ENCODE assay signal across 10 cellular contexts in the genomic region with DNA sequence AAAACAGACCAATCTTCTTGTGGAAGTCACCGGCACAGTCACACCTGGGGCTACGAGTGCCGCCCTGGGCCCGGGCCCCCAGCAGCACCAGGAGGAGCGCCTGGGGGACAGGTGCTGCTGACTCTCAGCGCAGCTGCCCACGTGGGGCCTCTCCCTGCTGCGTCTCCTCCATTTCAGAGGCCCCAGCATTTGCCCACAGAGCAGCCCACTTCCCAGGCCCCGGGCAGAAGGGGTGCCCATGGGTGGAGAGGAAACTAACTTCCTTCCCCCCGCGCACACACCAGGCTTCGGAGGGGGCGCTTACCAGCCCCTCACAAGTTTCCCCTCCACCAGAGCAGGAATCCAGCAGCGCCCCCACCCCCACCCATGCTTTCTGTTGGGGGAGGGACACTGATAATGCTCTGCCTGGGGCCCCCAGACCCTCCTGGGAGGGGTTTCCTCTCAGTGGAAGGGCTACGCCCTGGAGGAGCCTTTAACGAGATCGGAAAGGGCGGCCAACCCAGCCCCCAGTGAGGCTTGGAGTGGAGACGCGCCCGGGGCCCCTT. TPM values are rescaled to one million over a fixed set of nuclear protein-coding genes. Genes with fewer than 3 reads are reported as not detected.
A peak's percentile ranks its signal among the peaks of the same experiment; 100 is the strongest.
DNase-seq lines count a peak whose midpoint lies in the region; ATAC-seq, FAIRE-seq and TF ChIP-seq lines count a peak whose summit lies in the region.
"Had no signal": no experiment of that assay in that cellular context is flagged by ENCODE, and none has a peak within 500 bp of the region (broad histone marks: within the 10 kb centered on the region; RNA-seq: fewer than 3 reads in every experiment).

No MANE protein-coding gene starts in this region.

- H3K4me3 Mint-ChIP-seq in activated CD8-positive, alpha-beta T cell treated with anti-CD3 and anti-CD28 coated beads for 36 hours: peak overlapping the region; percentile 92
- H3K4me3 Mint-ChIP-seq in stimulated activated effector memory CD8-positive, alpha-beta T cell treated with anti-CD3 and anti-CD28 coated beads, Interleukin-12 subunit alpha, Interleukin-12 subunit beta, amount 100 ng/mL, for 72 hours: peak overlapping the region; percentile 97
- H3K4me3 Mint-ChIP-seq in Calu3 (ENCODE audit: low read depth, unreplicated experiment): no peak overlapping the region
- H3K4me3 Mint-ChIP-seq: endodermal cell had no signal

- H4K20me1 ChIP-seq in H1 (replicated peaks in 1 of 2; ENCODE audit: control insufficient read depth in 1 of 2, insufficient read depth in 2 of 2, low read length in 2 of 2): peaks cover 5 to 7% of the 10 kb centered on the region in 2 experiments

- H2BK15ac ChIP-seq in H1 (ENCODE audit: low read length): no peak overlapping the region

- H3K27ac ChIP-seq in H1 (ENCODE audit: low read depth, low read length) (no peak overlapping the region), tibial artery (no peak overlapping the region)

- POLR2A ChIA-PET in activated CD8-positive, alpha-beta T cell treated with anti-CD3 and anti-CD28 coated beads for 36 hours (lab: Charles Lee): interaction anchor here (0.8 to 1.0 kb wide), 4 partner anchors 10 to 218 kb away, joined by 3 read pairs; no protein-coding TSS in a partner anchor
- POLR2A ChIA-PET in H1 (lab: Charles Lee; ENCODE audit: partially characterized antibody): interaction anchor here (0.6 to 13.7 kb wide), 4 partner anchors 14 to 835 kb away, joined by 3 to 123 read pairs (median 4); no protein-coding TSS in a partner anchor

- H3K56ac ChIP-seq in H1 (replicated peaks; ENCODE audit: insufficient read length, low read depth, low read length): no peak overlapping the region

- H3K79me1 ChIP-seq in H1 (ENCODE audit: low read depth, low read length): no peaks in the 10 kb centered on the region

- H3K27me3 ChIP-seq in H1 (replicated peaks in 1 of 4; ENCODE audit: control insufficient read depth in 3 of 4, extremely low read depth in 1 of 4, insufficient read depth in 3 of 4, low read length in 3 of 4): peaks cover 0 to 7% (median 4%) of the 10 kb centered on the region in 4 experiments; a peak in 3 of 7 replicates
- H3K27me3 ChIP-seq in tibial artery: peaks cover 0 to 68% of the 10 kb centered on the region in 2 donors

- no peak overlapping the region for H3K4ac ChIP-seq in H1 (replicated peaks; ENCODE audit: insufficient read length, low read depth, low read length)

- H2AFZ ChIP-seq in H1 (ENCODE audit: low read length): no peak overlapping the region; the same call in 1 of the 2 replicates

- H2BK120ac ChIP-seq in H1 (replicated peaks; ENCODE audit: low read depth, low read length): no peak overlapping the region

- H3K27ac Mint-ChIP-seq in activated CD8-positive, alpha-beta T cell treated with anti-CD3 and anti-CD28 coated beads for 36 hours: peak overlapping the region; percentile 86
- H3K27ac Mint-ChIP-seq in stimulated activated effector memory CD8-positive, alpha-beta T cell treated with anti-CD3 and anti-CD28 coated beads, Interleukin-12 subunit alpha, Interleukin-12 subunit beta, amount 100 ng/mL, for 72 hours: peak overlapping the region; percentile 92
- H3K27ac Mint-ChIP-seq in Calu3 (ENCODE audit: unreplicated experiment): no peak overlapping the region
- H3K27ac Mint-ChIP-seq: endodermal cell had no signal

- H2AK5ac ChIP-seq in H1 (ENCODE audit: low read depth, low read length): no peak overlapping the region

- ATAC-seq in activated CD8-positive, alpha-beta T cell treated with anti-CD3 and anti-CD28 coated beads for 36 hours: peak; percentile 55
- peak; percentile 38 for ATAC-seq in stimulated activated effector memory CD8-positive, alpha-beta T cell treated with anti-CD3 and anti-CD28 coated beads, Interleukin-12 subunit alpha, Interleukin-12 subunit beta, amount 100 ng/mL, for 72 hours

- H4K8ac ChIP-seq in H1 (ENCODE audit: extremely low read depth, insufficient read depth, low read length): peak overlapping the region; percentile 28; the same call in 1 of the 2 replicates

- no peak overlapping the region for H3K23ac ChIP-seq in H1 (ENCODE audit: insufficient read length)

- peak overlapping the region; percentile 49 to 63 for H3K4me2 ChIP-seq in H1 (ENCODE audit: insufficient read depth in 1 of 2, low read depth in 2 of 2, low read length in 2 of 2)

- H3K23me2 ChIP-seq in H1 (ENCODE audit: low read depth, low read length): no peaks in the 10 kb centered on the region; the same call in 1 of the 2 replicates

- no peak for TF ChIP-seq RAD21 in H1 (IDR thresholded peaks at IDR 0.05 in 1 of 2, conservative IDR thresholded peaks at IDR 0.05 in 1 of 2; ENCODE audit: low read depth in 2 of 2, low read length in 2 of 2)

- CTCF ChIA-PET in activated CD8-positive, alpha-beta T cell treated with anti-CD3 and anti-CD28 coated beads for 36 hours (lab: Charles Lee): interaction anchor here (0.9 to 3.9 kb wide), 7 partner anchors 11 to 181 kb away, joined by 3 to 38 read pairs (median 4); no protein-coding TSS in a partner anchor
- CTCF ChIA-PET in H1 (lab: Charles Lee; ENCODE audit: partially characterized antibody): interaction anchor here (0.9 to 4.2 kb wide), 8 partner anchors 9 to 42 kb away, joined by 4 to 31 read pairs (median 8); no protein-coding TSS in a partner anchor
- CTCF ChIA-PET in Calu3 (lab: Charles Lee): no interaction called here

- H3K4me1 ChIP-seq in H1 (replicated peaks in 1 of 4; ENCODE audit: control insufficient read depth in 3 of 4, insufficient read depth in 4 of 4, low read length in 3 of 4): peaks cover 0 to 12% (median 7%) of the 10 kb centered on the region in 4 experiments; a peak in 4 of 7 replicates
- peaks cover 0 to 4% (median 1%) of the 10 kb centered on the region in 4 donors for H3K4me1 ChIP-seq in tibial artery

- H3K4me1 Mint-ChIP-seq in activated CD8-positive, alpha-beta T cell treated with anti-CD3 and anti-CD28 coated beads for 36 hours (ENCODE audit: low read depth): peaks cover 36% of the 10 kb centered on the region
- peaks cover 48% of the 10 kb centered on the region for H3K4me1 Mint-ChIP-seq in stimulated activated effector memory CD8-positive, alpha-beta T cell treated with anti-CD3 and anti-CD28 coated beads, Interleukin-12 subunit alpha, Interleukin-12 subunit beta, amount 100 ng/mL, for 72 hours
- H3K4me1 Mint-ChIP-seq in Calu3 (ENCODE audit: low read depth, unreplicated experiment): no peaks in the 10 kb centered on the region

- no TSS peak for BruUV-seq in Calu3 (replicated peaks; lab: Mats Ljungman, UMichigan)

- no peak overlapping the region for H4K91ac ChIP-seq in H1 (replicated peaks; ENCODE audit: insufficient read length, low read length)

- 72% methylated on average over 15 of the region's 21 CpGs; no CpG with 5 or more reads in 1 of the 2 experiments for WGBS in H1 (ENCODE audit: extremely low coverage in 1 of 2, insufficient coverage in 1 of 2, insufficient read length in 1 of 2, insufficient replicate concordance in 2 of 2, low coverage in 1 of 2, low lambda C conversion rate in 2 of 2, missing lambda C conversion rate in 1 of 2), 2 experiments

- intact Hi-C loops in activated CD8-positive, alpha-beta T cell treated with anti-CD3 and anti-CD28 coated beads for 36 hours (cut with micrococcal nuclease): no loop called here
- intact Hi-C loops in tibial artery (cut with DNase I; ENCODE audit: low total_unique reads) (no loop called here), Calu3 (cut with micrococcal nuclease; ENCODE audit: unreplicated experiment) (no loop called here)

- no peak overlapping the region for H4K5ac ChIP-seq in H1 (ENCODE audit: insufficient read length, low read depth, low read length)

- peak; percentile 81 for DNase-seq in NCI-H510A (lab: John Stamatoyannopoulos, UW)
- DNase-seq in activated CD8-positive, alpha-beta T cell treated with anti-CD3 and anti-CD28 coated beads for 36 hours: peak; percentile 67
- peak in 1 of 2 experiments; percentile 61 for DNase-seq in H1 (ENCODE audit: low read depth in 1 of 2, low spot score in 2 of 2)
- DNase-seq in stimulated activated effector memory CD8-positive, alpha-beta T cell treated with anti-CD3 and anti-CD28 coated beads, Interleukin-12 subunit alpha, Interleukin-12 subunit beta, amount 100 ng/mL, for 72 hours (ENCODE audit: low spot score in 2 of 2): no peak
- DNase-seq in mucosa of gallbladder (ENCODE audit: low spot score): no peak
- DNase-seq in tibial artery: no peak
- DNase-seq in Calu3: no peak
- DNase-seq: retina had no signal

- H3K79me2 ChIP-seq in H1 (ENCODE audit: control insufficient read depth in 1 of 2, insufficient read depth in 2 of 2, low read length in 2 of 2): no peaks in the 10 kb centered on the region

- H3K4me3 ChIP-seq in H1 (ENCODE audit: extremely low read depth in 1 of 4, insufficient read depth in 2 of 4, low read depth in 3 of 4, low read length in 4 of 4) (peak overlapping the region; percentile 2 to 56 (median 12); a peak in 6 of 8 replicates), tibial artery (no peak overlapping the region)

- H2BK20ac ChIP-seq in H1 (ENCODE audit: low read length): no peak overlapping the region

- H3K27me3 Mint-ChIP-seq in activated CD8-positive, alpha-beta T cell treated with anti-CD3 and anti-CD28 coated beads for 36 hours: no peaks in the 10 kb centered on the region
- H3K27me3 Mint-ChIP-seq in Calu3 (ENCODE audit: unreplicated experiment): no peaks in the 10 kb centered on the region

- no peak for TF ChIP-seq CTCF in activated CD8-positive, alpha-beta T cell treated with anti-CD3 and anti-CD28 coated beads for 36 hours (IDR thresholded peaks at IDR 0.05)
- no peak for TF ChIP-seq CTCF in H1 (IDR thresholded peaks at IDR 0.05; ENCODE audit: control extremely low read depth in 1 of 3, insufficient read depth in 1 of 3, low read depth in 1 of 3, low read length in 3 of 3)
- no peak for TF ChIP-seq CTCF in tibial artery (IDR thresholded peaks at IDR 0.05)
- no peak for TF ChIP-seq CTCF in Calu3 (IDR thresholded peaks at IDR 0.05; ENCODE audit: unreplicated experiment)

- no peak overlapping the region for H3K9ac ChIP-seq in H1 (replicated peaks in 1 of 4; ENCODE audit: extremely low read depth in 1 of 4, low read depth in 3 of 4, low read length in 3 of 4)

- no peaks in the 10 kb centered on the region for H3K9me3 Mint-ChIP-seq in activated CD8-positive, alpha-beta T cell treated with anti-CD3 and anti-CD28 coated beads for 36 hours
- H3K9me3 Mint-ChIP-seq in stimulated activated effector memory CD8-positive, alpha-beta T cell treated with anti-CD3 and anti-CD28 coated beads, Interleukin-12 subunit alpha, Interleukin-12 subunit beta, amount 100 ng/mL, for 72 hours: no peaks in the 10 kb centered on the region
- peaks cover 2% of the 10 kb centered on the region for H3K9me3 Mint-ChIP-seq in Calu3 (ENCODE audit: low read depth, unreplicated experiment)
- H3K9me3 Mint-ChIP-seq: endodermal cell had no signal

- no peak overlapping the region; the same call in 1 of the 2 replicates for H3K18ac ChIP-seq in H1 (ENCODE audit: extremely low read depth, low read length)

- no peak overlapping the region for H2BK5ac ChIP-seq in H1 (ENCODE audit: low read depth, low read length)

- H3K14ac ChIP-seq in H1 (ENCODE audit: insufficient read length): no peak overlapping the region

- H3K36me3 Mint-ChIP-seq in activated CD8-positive, alpha-beta T cell treated with anti-CD3 and anti-CD28 coated beads for 36 hours (ENCODE audit: low read depth): peaks cover 28% of the 10 kb centered on the region
- H3K36me3 Mint-ChIP-seq in stimulated activated effector memory CD8-positive, alpha-beta T cell treated with anti-CD3 and anti-CD28 coated beads, Interleukin-12 subunit alpha, Interleukin-12 subunit beta, amount 100 ng/mL, for 72 hours: peaks cover 43% of the 10 kb centered on the region
- peaks cover 10% of the 10 kb centered on the region for H3K36me3 Mint-ChIP-seq in Calu3 (ENCODE audit: insufficient read depth, unreplicated experiment)

- no peaks in the 10 kb centered on the region for H3K9me3 ChIP-seq in H1 (ENCODE audit: insufficient read depth in 2 of 2, low read depth in 1 of 2, low read length in 1 of 2)
- H3K9me3 ChIP-seq in tibial artery: no peaks in the 10 kb centered on the region

- FAIRE-seq in H1 (lab: Jason Lieb, UNC): no peak
- FAIRE-seq: RCC 7860 had no signal

- H3K36me3 ChIP-seq in H1 (ENCODE audit: control insufficient read depth in 2 of 4, insufficient read depth in 4 of 4, low read length in 3 of 4) (peaks cover 5 to 21% (median 13%) of the 10 kb centered on the region in 4 experiments; a peak in 5 of 8 replicates), tibial artery (peaks cover 0 to 47% (median 29%) of the 10 kb centered on the region in 3 donors)

- TF ChIP-seq POLR2A in H1 (IDR thresholded peaks at IDR 0.05; ENCODE audit: control extremely low read depth in 1 of 2, low read depth in 2 of 2, low read length in 2 of 2): no peak

- H2BK12ac ChIP-seq in H1 (ENCODE audit: low read depth, low read length): no peak overlapping the region

- TF ChIP-seq EP300 in H1 (IDR thresholded peaks at IDR 0.05; ENCODE audit: borderline replicate concordance in 1 of 2, low read depth in 2 of 2, low read length in 2 of 2): no peak

RNA-seq across cellular contexts. Expression of a gene that starts 0.4 kb away (rescaled TPM):
- total RNA-seq in activated CD8-positive, alpha-beta T cell treated with anti-CD3 and anti-CD28 coated beads for 36 hours: 10 to 100 TPM; 55.8 to 57.8 TPM
- 9.3 and 10.7 TPM in 2 replicates for total RNA-seq in H1 (2021; fragmentation: NEBNext Ultra II Directional; extraction: Animal tissue kit (Norgen Biotek cat#: 25700))
- polyA plus RNA-seq in H1 (2011; rRNA removed): 19.5 and 26.1 TPM in 2 replicates
- polyA plus RNA-seq in H1 (2011; cell fraction: cytosol; rRNA removed): 20.6 TPM
- 116 TPM for polyA plus RNA-seq in H1 (2011; cell fraction: nucleus; rRNA removed)
- 7.8 to 20.0 TPM (median 18.8 TPM) in 4 replicates for polyA plus RNA-seq in H1 (2012, experiment 1 of 2)
- 8.1 TPM for polyA plus RNA-seq in H1 (2012, experiment 2 of 2)
- polyA plus RNA-seq in H1 (2013, experiment 1 of 2): 11.1 TPM
- 9.8 TPM for polyA plus RNA-seq in H1 (2013, experiment 2 of 2)
- polyA minus RNA-seq in H1 (2011; rRNA and poly(A)+ RNA removed): 3.1 and 3.9 TPM in 2 replicates
- polyA minus RNA-seq in H1 (2011; cell fraction: cytosol; rRNA and poly(A)+ RNA removed): 4.1 TPM
- polyA minus RNA-seq in H1 (2011; cell fraction: nucleus; rRNA and poly(A)+ RNA removed): 9.6 TPM
- total RNA-seq in mucosa of gallbladder: 20.6 TPM
- 6.4 and 10.1 TPM in 2 replicates for total RNA-seq in Calu3 (2022)

RNA-seq across cellular contexts. Expression of a gene that starts 25.9 kb away (rescaled TPM):
- total RNA-seq in activated CD8-positive, alpha-beta T cell treated with anti-CD3 and anti-CD28 coated beads for 36 hours: 1 to 10 TPM; 1.7 to 1.8 TPM
- total RNA-seq in H1 (2021; fragmentation: NEBNext Ultra II Directional; extraction: Animal tissue kit (Norgen Biotek cat#: 25700)): 12.5 and 13.8 TPM in 2 replicates
- polyA plus RNA-seq in H1 (2011; rRNA removed): 10.4 and 16.8 TPM in 2 replicates
- polyA plus RNA-seq in H1 (2011; cell fraction: cytosol; rRNA removed): 12.2 TPM
- polyA plus RNA-seq in H1 (2011; cell fraction: nucleus; rRNA removed): 72.0 TPM
- polyA plus RNA-seq in H1 (2012, experiment 1 of 2): 8.2 to 19.5 TPM (median 15.5 TPM) in 4 replicates
- 7.7 TPM for polyA plus RNA-seq in H1 (2012, experiment 2 of 2)
- 12.4 TPM for polyA plus RNA-seq in H1 (2013, experiment 1 of 2)
- 11.4 TPM for polyA plus RNA-seq in H1 (2013, experiment 2 of 2)
- 4.7 TPM in 2 replicates for polyA minus RNA-seq in H1 (2011; rRNA and poly(A)+ RNA removed)
- 6.5 TPM for polyA minus RNA-seq in H1 (2011; cell fraction: cytosol; rRNA and poly(A)+ RNA removed)
- 14.6 TPM for polyA minus RNA-seq in H1 (2011; cell fraction: nucleus; rRNA and poly(A)+ RNA removed)
- total RNA-seq in mucosa of gallbladder (18.5 TPM), Calu3 (2022) (5.1 and 7.8 TPM in 2 replicates)

RNA-seq across cellular contexts. Expression of a gene that starts 41.0 kb away (rescaled TPM):
- total RNA-seq in activated CD8-positive, alpha-beta T cell treated with anti-CD3 and anti-CD28 coated beads for 36 hours: under 1 TPM; 0.83 to 0.99 TPM
- total RNA-seq in H1 (2021; fragmentation: NEBNext Ultra II Directional; extraction: Animal tissue kit (Norgen Biotek cat#: 25700)): 14.8 and 16.3 TPM in 2 replicates
- 5.2 and 13.4 TPM in 2 replicates for polyA plus RNA-seq in H1 (2011; rRNA removed)
- polyA plus RNA-seq in H1 (2011; cell fraction: cytosol; rRNA removed): 9.6 TPM
- 22.5 TPM for polyA plus RNA-seq in H1 (2011; cell fraction: nucleus; rRNA removed)
- 6.8 to 15.9 TPM (median 13.7 TPM) in 4 replicates for polyA plus RNA-seq in H1 (2012, experiment 1 of 2)
- 10.4 TPM for polyA plus RNA-seq in H1 (2012, experiment 2 of 2)
- 14.0 TPM for polyA plus RNA-seq in H1 (2013, experiment 1 of 2)
- 14.1 TPM for polyA plus RNA-seq in H1 (2013, experiment 2 of 2)
- 2.7 and 2.8 TPM in 2 replicates for polyA minus RNA-seq in H1 (2011; rRNA and poly(A)+ RNA removed)
- polyA minus RNA-seq in H1 (2011; cell fraction: cytosol; rRNA and poly(A)+ RNA removed): 11.9 TPM
- 8.3 TPM for polyA minus RNA-seq in H1 (2011; cell fraction: nucleus; rRNA and poly(A)+ RNA removed)
- 3.1 TPM for total RNA-seq in mucosa of gallbladder
- 2.2 and 3.4 TPM in 2 replicates for total RNA-seq in Calu3 (2022)

RNA-seq across cellular contexts. Expression of a gene that starts 45.8 kb away (rescaled TPM):
- total RNA-seq in activated CD8-positive, alpha-beta T cell treated with anti-CD3 and anti-CD28 coated beads for 36 hours: under 1 TPM in 1 of 2 experiments, not detected in 1; 0.29 TPM
- total RNA-seq in H1 (2021; fragmentation: NEBNext Ultra II Directional; extraction: Animal tissue kit (Norgen Biotek cat#: 25700)): 0.15 and 0.36 TPM in 2 replicates
- 0.53 and 0.86 TPM in 2 replicates for polyA plus RNA-seq in H1 (2011; rRNA removed)
- polyA plus RNA-seq in H1 (2011; cell fraction: cytosol; rRNA removed): 0.78 TPM
- 1.2 TPM for polyA plus RNA-seq in H1 (2011; cell fraction: nucleus; rRNA removed)
- 0.29 to 0.70 TPM (median 0.55 TPM) in 4 replicates for polyA plus RNA-seq in H1 (2012, experiment 1 of 2)
- 0.18 TPM for polyA plus RNA-seq in H1 (2012, experiment 2 of 2)
- polyA plus RNA-seq in H1 (2013, experiment 1 of 2): 0.93 TPM
- 1.2 TPM for polyA plus RNA-seq in H1 (2013, experiment 2 of 2)
- 0.41 and 1.3 TPM in 2 replicates for polyA minus RNA-seq in H1 (2011; rRNA and poly(A)+ RNA removed)
- not detected for polyA minus RNA-seq in H1 (2011; cell fraction: cytosol; rRNA and poly(A)+ RNA removed)
- polyA minus RNA-seq in H1 (2011; cell fraction: nucleus; rRNA and poly(A)+ RNA removed): 0.70 TPM
- total RNA-seq in mucosa of gallbladder (0.09 TPM), Calu3 (2022) (not detected in 2 replicates)
- total RNA-seq: endodermal cell had no signal

Comparison
In these comparisons a context has a peak if more than half of its experiments do, and no peak if none do; other contexts are left out.
1. DNase-seq: peak in NCI-H510A (single experiment) and activated CD8-positive, alpha-beta T cell treated with anti-CD3 and anti-CD28 coated beads for 36 hours (single experiment); none in stimulated activated effector memory CD8-positive, alpha-beta T cell treated with anti-CD3 and anti-CD28 coated beads, Interleukin-12 subunit alpha, Interleukin-12 subunit beta, amount 100 ng/mL, for 72 hours (0 of 2), mucosa of gallbladder (single experiment), tibial artery (0 of 2) and Calu3 (single experiment).
2. H3K4me3 ChIP-seq: peak in H1 (4 of 4); none in tibial artery (0 of 2).